ENCODE assay signal across 18 cellular contexts in genomic region chr11:106937113-106937512, GRCh38.
DNase-seq lines count a peak whose midpoint lies in the region; ATAC-seq, FAIRE-seq and TF ChIP-seq lines count a peak whose summit lies in the region.
"Had no signal": no experiment of that assay in that cellular context is flagged by ENCODE, and none has a peak within 500 bp of the region (broad histone marks: within the 10 kb centered on the region; RNA-seq: fewer than 3 reads in every experiment).

No MANE protein-coding gene starts in this region.

- H3K9me3 ChIP-seq in gastrocnemius medialis: no peaks in the 10 kb centered on the region
- H3K9me3 ChIP-seq: BLaER1 had no signal

- in situ Hi-C loops in gastrocnemius medialis (cut with MboI; ENCODE audit: low sequenced_read_pairs in 4 of 4): loop anchor here in 1 of 4 donors (25.0 kb wide), 1 partner anchor 100 kb away; no protein-coding TSS in a partner anchor

- intact Hi-C loops in gastrocnemius medialis (cut with DNase I; ENCODE audit: low total_unique reads): no loop called here

- TF ChIP-seq CTCF in 22Rv1 (IDR thresholded peaks at IDR 0.05): no peak
- no peak for TF ChIP-seq CTCF in gastrocnemius medialis (IDR thresholded peaks at IDR 0.05 in 4 of 5, conservative IDR thresholded peaks at IDR 0.05 in 1 of 5)

- TF ChIP-seq POLR2A in GM12892 (IDR thresholded peaks at IDR 0.05; ENCODE audit: low read depth, low read length) (no peak), gastrocnemius medialis (IDR thresholded peaks at IDR 0.05) (no peak)

- H3K4me3 ChIP-seq in gastrocnemius medialis: no peak overlapping the region
- H3K4me3 ChIP-seq: BLaER1 had no signal

- no peaks in the 10 kb centered on the region for H3K4me1 ChIP-seq in gastrocnemius medialis
- H3K4me1 ChIP-seq: BLaER1 had no signal

- H3K36me3 ChIP-seq in gastrocnemius medialis: no peaks in the 10 kb centered on the region
- H3K36me3 ChIP-seq: BLaER1 had no signal

- 0 out of 2 replicates have a peak overlapping the region, but pooled peaks have one; percentile 13 for H3K27ac ChIP-seq in 22Rv1
- no peak overlapping the region for H3K27ac ChIP-seq in gastrocnemius medialis
- H3K27ac ChIP-seq: BLaER1 had no signal

- FAIRE-seq in islet of Langerhans (lab: Jason Lieb, UNC): peak; percentile 17
- no peak for FAIRE-seq in GM12892 (lab: Jason Lieb, UNC)
- FAIRE-seq: A204.1, HepG2 had no signal

- H3K27me3 ChIP-seq in gastrocnemius medialis: no peaks in the 10 kb centered on the region
- H3K27me3 ChIP-seq: BLaER1 had no signal

- ATAC-seq in gastrocnemius medialis: no peak
- ATAC-seq: HCT116, HepG2 had no signal

- DNase-seq in Ammon's horn (ENCODE audit: low spot score): peak; percentile 20
- DNase-seq in NCI-H69 (lab: John Stamatoyannopoulos, UW): peak; percentile 45
- DNase-seq in GM12892 (ENCODE audit: insufficient read length): no peak
- DNase-seq in gastrocnemius medialis: no peak
- DNase-seq: AML-193; CD4-positive, alpha-beta memory T cell; DMS153; DMS79; GDM1; GOT3; H7; HFFc6 had no signal

Comparison
In these comparisons a context has a peak if more than half of its experiments do, and no peak if none do; other contexts are left out.
1. DNase-seq: peak in Ammon's horn (single experiment) and NCI-H69 (single experiment); none in GM12892 (single experiment) and gastrocnemius medialis (0 of 2).